In the genomic region with DNA sequence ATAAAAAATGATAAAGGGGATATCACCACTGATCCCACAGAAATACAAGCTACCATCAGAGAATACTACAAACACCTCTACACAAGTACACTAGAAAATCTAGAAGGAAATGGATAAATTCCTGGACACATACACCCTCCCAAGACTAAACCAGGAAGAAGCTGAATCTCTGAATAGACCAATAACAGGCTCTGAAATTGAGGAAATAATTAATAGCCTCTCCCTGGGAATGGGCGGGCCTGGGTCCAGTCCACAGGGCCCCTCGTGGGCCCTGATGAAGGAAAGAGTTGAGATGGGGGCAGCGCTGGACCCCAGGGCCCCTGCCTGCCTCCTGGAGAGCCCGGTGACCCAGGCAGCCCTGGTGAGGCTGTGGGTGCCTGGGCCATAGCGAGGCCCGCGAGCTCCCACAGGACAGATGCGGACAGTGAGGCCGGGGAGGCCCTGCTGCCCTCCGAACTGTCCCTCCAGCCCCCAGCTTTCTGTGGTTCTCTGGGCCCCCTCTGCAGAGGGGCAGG, we compare ENCODE assay signal across 7 cellular contexts.
DNase-seq lines count a peak whose midpoint lies in the region; ATAC-seq and TF ChIP-seq lines count a peak whose summit lies in the region.
"Not testable (repeated sequence)": the region's sequence is repeated elsewhere in the genome, so short reads cannot be mapped to it uniquely, and the experiment has no call there.

No MANE protein-coding gene starts in this region.

- H3K9me3 Mint-ChIP-seq in IgD-negative memory B cell; activated CD4-positive, alpha-beta memory T cell treated with anti-CD3 and anti-CD28 coated beads, Interleukin-2, amount 10 ng/mL, durations not matched to agents 7 days and 5 days; immature natural killer cell: not testable (repeated sequence)

- DNase-seq in activated CD4-positive, alpha-beta memory T cell treated with anti-CD3 and anti-CD28 coated beads, Interleukin-2, amount 10 ng/mL, durations not matched to agents 7 days and 5 days; immature natural killer cell: not testable (repeated sequence)

- H3K27ac Mint-ChIP-seq in IgD-negative memory B cell; activated CD4-positive, alpha-beta memory T cell treated with anti-CD3 and anti-CD28 coated beads, Interleukin-2, amount 10 ng/mL, durations not matched to agents 7 days and 5 days: not testable (repeated sequence)
- peak overlapping the region in 2 of 6 donors; percentile 79 for H3K27ac Mint-ChIP-seq in immature natural killer cell

- not testable (repeated sequence) for H3K4me1 ChIP-seq in duodenal mucosa (ENCODE audit: control insufficient read depth in 1 of 2, insufficient read depth in 2 of 2, low read length in 2 of 2); parathyroid adenoma

- H3K36me3 ChIP-seq in duodenal mucosa (ENCODE audit: control insufficient read depth in 1 of 2, insufficient read depth in 2 of 2, low read length in 2 of 2); parathyroid adenoma (ENCODE audit: control insufficient read depth, insufficient read depth, low read length): not testable (repeated sequence)

- H3K9me3 ChIP-seq in duodenal mucosa (ENCODE audit: control insufficient read depth in 1 of 2, low read length in 2 of 2); parathyroid adenoma (ENCODE audit: control insufficient read depth, low read length): not testable (repeated sequence)

- POLR2A ChIA-PET in activated CD4-positive, alpha-beta memory T cell treated with anti-CD3 and anti-CD28 coated beads, Interleukin-2, amount 10 ng/mL, durations not matched to agents 7 days and 5 days (lab: Charles Lee) = interaction anchor here (0.9 to 1.3 kb wide), 4 partner anchors 9 to 189 kb away, joined by 4 to 6 read pairs (median 5); a partner anchor contains a TSS

- not testable (repeated sequence) for TF ChIP-seq CTCF in parathyroid adenoma (IDR thresholded peaks at IDR 0.05)

- CTCF ChIA-PET in activated CD4-positive, alpha-beta memory T cell treated with anti-CD3 and anti-CD28 coated beads, Interleukin-2, amount 10 ng/mL, durations not matched to agents 7 days and 5 days (lab: Charles Lee) = interaction anchor here (0.9 to 3.6 kb wide), 6 partner anchors 9 to 268 kb away, joined by 3 to 48 read pairs (median 6); no protein-coding TSS in a partner anchor

- ATAC-seq in GM18907 (IDR thresholded peaks at IDR 0.05; ENCODE audit: unreplicated experiment) (peak; percentile 10), HG02678 (IDR thresholded peaks at IDR 0.05; ENCODE audit: unreplicated experiment) (peak; percentile 22)

- not testable (repeated sequence) for H3K27me3 ChIP-seq in duodenal mucosa (ENCODE audit: control insufficient read depth in 1 of 2, insufficient read depth in 2 of 2, low read length in 2 of 2); parathyroid adenoma (ENCODE audit: control insufficient read depth, insufficient read depth, low read length)

- peak overlapping the region; percentile 84 to 97 (median 94) for H3K4me3 Mint-ChIP-seq in IgD-negative memory B cell
- peak overlapping the region; percentile 80 for H3K4me3 Mint-ChIP-seq in activated CD4-positive, alpha-beta memory T cell treated with anti-CD3 and anti-CD28 coated beads, Interleukin-2, amount 10 ng/mL, durations not matched to agents 7 days and 5 days
- peak overlapping the region; percentile 83 to 93 (median 88) for H3K4me3 Mint-ChIP-seq in immature natural killer cell

- H3K9ac ChIP-seq in duodenal mucosa (ENCODE audit: low read depth in 1 of 2, low read length in 2 of 2) = peak overlapping the region; percentile 21 to 79
- H3K9ac ChIP-seq in parathyroid adenoma = not testable (repeated sequence)

- peaks cover 16 to 27% (median 22%) of the 10 kb centered on the region in 3 donors for H3K4me1 Mint-ChIP-seq in IgD-negative memory B cell
- H3K4me1 Mint-ChIP-seq in activated CD4-positive, alpha-beta memory T cell treated with anti-CD3 and anti-CD28 coated beads, Interleukin-2, amount 10 ng/mL, durations not matched to agents 7 days and 5 days = peaks cover 45% of the 10 kb centered on the region
- H3K4me1 Mint-ChIP-seq in immature natural killer cell = peaks cover 26 to 32% of the 10 kb centered on the region in 2 donors

- H3K4me3 ChIP-seq in duodenal mucosa (ENCODE audit: low read depth in 1 of 2, low read length in 2 of 2) = peak overlapping the region; percentile 82 to 90
- peak overlapping the region; percentile 59 for H3K4me3 ChIP-seq in parathyroid adenoma (ENCODE audit: low read depth, low read length)

- not testable (repeated sequence) for H3K27me3 Mint-ChIP-seq in IgD-negative memory B cell; activated CD4-positive, alpha-beta memory T cell treated with anti-CD3 and anti-CD28 coated beads, Interleukin-2, amount 10 ng/mL, durations not matched to agents 7 days and 5 days
- H3K27me3 Mint-ChIP-seq in immature natural killer cell (ENCODE audit: low read depth in 3 of 3) = peaks cover 4 to 20% (median 5%) of the 10 kb centered on the region in 3 donors

- not testable (repeated sequence) for H3K79me2 ChIP-seq in parathyroid adenoma

- H3K27ac ChIP-seq in duodenal mucosa (ENCODE audit: low read depth, low read length) (peak overlapping the region; percentile 61), parathyroid adenoma (peak overlapping the region; percentile 13)

- not testable (repeated sequence) for H3K36me3 Mint-ChIP-seq in IgD-negative memory B cell, immature natural killer cell
- H3K36me3 Mint-ChIP-seq in activated CD4-positive, alpha-beta memory T cell treated with anti-CD3 and anti-CD28 coated beads, Interleukin-2, amount 10 ng/mL, durations not matched to agents 7 days and 5 days (ENCODE audit: low read depth) = peaks cover 11% of the 10 kb centered on the region

- H3K4me2 ChIP-seq in parathyroid adenoma (ENCODE audit: low read length) = peak overlapping the region; percentile 71

- peak overlapping the region; percentile 97 for H2AFZ ChIP-seq in parathyroid adenoma
